In genomic region chr12:97758102-97758501, GRCh38 we compare ENCODE assay signal across 25 cellular contexts.
DNase-seq lines count a peak whose midpoint lies in the region; ATAC-seq and TF ChIP-seq lines count a peak whose summit lies in the region.
"Had no signal": no experiment of that assay in that cellular context is flagged by ENCODE, and none has a peak within 500 bp of the region (broad histone marks: within the 10 kb centered on the region; RNA-seq: fewer than 3 reads in every experiment).

No MANE protein-coding gene starts in this region.

- no peak for TF ChIP-seq EP300 in gastroesophageal sphincter (IDR thresholded peaks at IDR 0.05)

- no peaks in the 10 kb centered on the region for H3K27me3 ChIP-seq in gastroesophageal sphincter
- no peaks in the 10 kb centered on the region for H3K27me3 ChIP-seq in subcutaneous abdominal adipose tissue (ENCODE audit: control insufficient read depth in 5 of 5, insufficient read depth in 4 of 5, low read length in 5 of 5)
- H3K27me3 ChIP-seq: MG63 had no signal

- 63 to 69% methylated on average over 2 of the region's 2 CpGs for WGBS in gastroesophageal sphincter (ENCODE audit: low coverage in 1 of 2), 2 donors

- no peak overlapping the region for H3K4me3 ChIP-seq in GM12865 (ENCODE audit: low read depth, low read length)
- no peak overlapping the region for H3K4me3 ChIP-seq in gastroesophageal sphincter
- no peak overlapping the region for H3K4me3 ChIP-seq in subcutaneous abdominal adipose tissue (ENCODE audit: low read depth in 1 of 5, low read length in 5 of 5)
- H3K4me3 ChIP-seq: MG63, PC-9, smooth muscle cell had no signal

- TF ChIP-seq CTCF in GM12865 (IDR thresholded peaks at IDR 0.05; ENCODE audit: insufficient read depth, low read depth, low read length, missing control alignments) = no peak
- TF ChIP-seq CTCF in gastroesophageal sphincter (IDR thresholded peaks at IDR 0.05) = no peak

- no peak for ATAC-seq in gastroesophageal sphincter
- ATAC-seq: activated CD8-positive, alpha-beta T cell treated with anti-CD3 and anti-CD28 coated beads for 36 hours; foreskin keratinocyte; WTC11 had no signal

- H3K4me1 ChIP-seq in gastroesophageal sphincter (peaks cover 0 to 26% (median 7%) of the 10 kb centered on the region in 3 donors), subcutaneous abdominal adipose tissue (ENCODE audit: control insufficient read depth in 5 of 5, insufficient read depth in 5 of 5, low read length in 5 of 5) (peaks cover 1 to 19% (median 7%) of the 10 kb centered on the region in 5 donors)
- H3K4me1 ChIP-seq: foreskin keratinocyte had no signal

- peaks cover 0 to 5% (median 0%) of the 10 kb centered on the region in 3 donors for H3K9me3 ChIP-seq in gastroesophageal sphincter
- H3K9me3 ChIP-seq in subcutaneous abdominal adipose tissue (ENCODE audit: control insufficient read depth in 5 of 5, low read length in 5 of 5) = peaks cover 0 to 8% (median 4%) of the 10 kb centered on the region in 5 donors
- H3K9me3 ChIP-seq: MG63, SK-N-SH had no signal

- TF ChIP-seq POLR2A in gastroesophageal sphincter (IDR thresholded peaks at IDR 0.05) = no peak

- H3K27ac ChIP-seq in gastroesophageal sphincter (peak overlapping the region; percentile 52 to 73 (median 68)), subcutaneous abdominal adipose tissue (ENCODE audit: low read depth, low read length) (peak overlapping the region; percentile 42)
- H3K27ac ChIP-seq: foreskin keratinocyte, PC-9 had no signal

- no peak overlapping the region for H3K9ac ChIP-seq in subcutaneous abdominal adipose tissue (ENCODE audit: low read length in 5 of 5)
- H3K9ac ChIP-seq: SK-N-SH had no signal

- H3K36me3 ChIP-seq in gastroesophageal sphincter (no peaks in the 10 kb centered on the region), subcutaneous abdominal adipose tissue (ENCODE audit: control insufficient read depth in 5 of 5, insufficient read depth in 5 of 5, low read length in 5 of 5) (no peaks in the 10 kb centered on the region)
- H3K36me3 ChIP-seq: MG63 had no signal

- peak; percentile 37 for DNase-seq in GM12865 (ENCODE audit: low read depth)
- DNase-seq in MV-4-11 (lab: John Stamatoyannopoulos, UW) = peak; percentile 28
- no peak for DNase-seq in OCI-M2 (lab: John Stamatoyannopoulos, UW; ENCODE audit: unreplicated experiment)
- DNase-seq in DMS114 treated with DMSO at 0.1 percent for 48 hours (lab: John Stamatoyannopoulos, UW; ENCODE audit: unreplicated experiment) = no peak
- DNase-seq in medulla oblongata (ENCODE audit: extremely low spot score) = no peak
- DNase-seq: activated CD8-positive, alpha-beta T cell treated with anti-CD3 and anti-CD28 coated beads for 36 hours; activated gamma-delta T cell treated with Interleukin-2 at 50 U/mL for 16 hours; amygdala; CD4-positive, alpha-beta memory T cell; DMS153; foreskin keratinocyte; GOT3; IMR-90; MG63; midbrain; NCI-H146; NCI-H2171 treated with DMSO at 0.1 percent for 48 hours; NCI-H69; PC-9; SK-N-SH; stimulated activated CD4-positive, alpha-beta T cell treated with anti-CD3 and anti-CD28 coated beads, Interleukin-4, amount 100 ng/mL, for 1 hour had no signal

Comparison
In these comparisons a context has a peak if more than half of its experiments do, and no peak if none do; other contexts are left out.
1. DNase-seq: peak in GM12865 (single experiment) and MV-4-11 (single experiment); none in OCI-M2 (single experiment), DMS114 treated with DMSO at 0.1 percent for 48 hours (single experiment) and medulla oblongata (single experiment).